In genomic region chr16:67000384-67001158, GRCh38 we compare ENCODE assay signal across 8 cellular contexts. TPM values are rescaled to one million over a fixed set of nuclear protein-coding genes. Genes with fewer than 3 reads are reported as not detected.
DNase-seq lines count a peak whose midpoint lies in the region; ATAC-seq and TF ChIP-seq lines count a peak whose summit lies in the region.

No MANE protein-coding gene starts in this region.

- no peak for TF ChIP-seq CTCF in BE2C (IDR thresholded peaks at IDR 0.05; ENCODE audit: low read depth, low read length)
- peak in 1 of 7 experiments; percentile 12 for TF ChIP-seq CTCF in body of pancreas (IDR thresholded peaks at IDR 0.05)
- no peak for TF ChIP-seq CTCF in endothelial cell (IDR thresholded peaks at IDR 0.05; ENCODE audit: unreplicated experiment)

- H3K9ac ChIP-seq in iPS-20b (ENCODE audit: low read depth, low read length) (no peak overlapping the region), skeletal muscle tissue (ENCODE audit: low read depth in 1 of 3, low read length in 3 of 3) (peak overlapping the region; percentile 50 to 72 (median 61))

- no peak overlapping the region for H3K4me3 Mint-ChIP-seq in endothelial cell (ENCODE audit: unreplicated experiment)

- intact Hi-C loops in body of pancreas (cut with DNase I), result no loop called here

- no peaks in the 10 kb centered on the region for H3K27me3 ChIP-seq in BE2C
- H3K27me3 ChIP-seq in body of pancreas, result no peaks in the 10 kb centered on the region
- H3K27me3 ChIP-seq in iPS-20b (ENCODE audit: insufficient read depth, low read length), result peaks cover 71% of the 10 kb centered on the region
- H3K27me3 ChIP-seq in skeletal muscle tissue (ENCODE audit: control insufficient read depth in 3 of 3, insufficient read depth in 3 of 3, low read length in 3 of 3), result peaks cover 7 to 17% (median 16%) of the 10 kb centered on the region in 3 donors

- H3K9me3 ChIP-seq in BE2C (no peaks in the 10 kb centered on the region), body of pancreas (no peaks in the 10 kb centered on the region), iPS-20b (ENCODE audit: insufficient read depth, low read depth, low read length) (no peaks in the 10 kb centered on the region), skeletal muscle tissue (ENCODE audit: control insufficient read depth in 3 of 3, low read length in 3 of 3) (no peaks in the 10 kb centered on the region)

- peaks cover 9% of the 10 kb centered on the region for H3K36me3 Mint-ChIP-seq in endothelial cell (ENCODE audit: low read depth, unreplicated experiment)

- H3K36me3 ChIP-seq in BE2C (no peaks in the 10 kb centered on the region), body of pancreas (replicated peaks in 1 of 2; ENCODE audit: insufficient read depth in 1 of 2, low read depth in 2 of 2) (no peaks in the 10 kb centered on the region), iPS-20b (ENCODE audit: insufficient read depth, low read depth, low read length) (no peaks in the 10 kb centered on the region), skeletal muscle tissue (ENCODE audit: control insufficient read depth in 3 of 3, insufficient read depth in 3 of 3, low read length in 3 of 3) (peaks cover 0 to 5% (median 3%) of the 10 kb centered on the region in 3 donors)

- H3K27ac ChIP-seq in body of pancreas, result peak overlapping the region; percentile 21 to 91 (median 80)
- H3K27ac ChIP-seq in iPS-20b (ENCODE audit: low read length), result no peak overlapping the region
- H3K27ac ChIP-seq in skeletal muscle tissue (ENCODE audit: low read depth, low read length), result no peak overlapping the region

- DNase-seq in BE2C (peak; percentile 70), T-helper 2 cell (peak; percentile 23 to 79 (median 43)), body of pancreas (peak; percentile 75 to 91 (median 84)), endothelial cell (ENCODE audit: low spot score) (no peak)

- no peaks in the 10 kb centered on the region for H3K4me1 ChIP-seq in BE2C
- peaks cover 52% of the 10 kb centered on the region for H3K4me1 ChIP-seq in body of pancreas
- no peaks in the 10 kb centered on the region for H3K4me1 ChIP-seq in iPS-20b (ENCODE audit: insufficient read depth, low read length)
- peaks cover 10 to 31% (median 27%) of the 10 kb centered on the region in 3 donors for H3K4me1 ChIP-seq in skeletal muscle tissue (ENCODE audit: control insufficient read depth in 3 of 3, insufficient read depth in 3 of 3, low read length in 3 of 3)

- TF ChIP-seq POLR2A in body of pancreas (IDR thresholded peaks at IDR 0.05), result peak; percentile 45 to 66 (median 47)

- H3K4me3 ChIP-seq in BE2C (ENCODE audit: low read depth, low read length) (peak overlapping the region; percentile 52), body of pancreas (peak overlapping the region in 1 of 2 donors; percentile 21), iPS-20b (ENCODE audit: low read length) (peak overlapping the region; percentile 74), skeletal muscle tissue (ENCODE audit: low read length in 3 of 3) (peak overlapping the region; percentile 68 to 76 (median 69))

- no peak overlapping the region for H3K27ac Mint-ChIP-seq in endothelial cell (ENCODE audit: unreplicated experiment)

- peaks cover 7% of the 10 kb centered on the region for H3K4me1 Mint-ChIP-seq in endothelial cell (ENCODE audit: unreplicated experiment)

- WGBS in body of pancreas, 2 donors, result 2 to 15% methylated on average over 8 to 71 of the region's 75 CpGs

- H3K9me3 Mint-ChIP-seq in endothelial cell (ENCODE audit: unreplicated experiment), result no peaks in the 10 kb centered on the region

- peaks cover 28% of the 10 kb centered on the region for H3K27me3 Mint-ChIP-seq in endothelial cell (ENCODE audit: unreplicated experiment)

- ATAC-seq in HG03432 (IDR thresholded peaks at IDR 0.05; ENCODE audit: unreplicated experiment) (peak; percentile 63), body of pancreas (peak; percentile 47), HG03108 (IDR thresholded peaks at IDR 0.05; ENCODE audit: unreplicated experiment) (no peak)

RNA-seq across cellular contexts. Expression of gene CES4A, which starts 12.2 kb away (rescaled TPM):
- polyA plus RNA-seq in BE2C (2012; ENCODE audit: insufficient read depth, insufficient read length, low read depth), result not detected
- total RNA-seq in body of pancreas (10 to 100 TPM; 10.9 to 16.5 TPM), skeletal muscle tissue (1.0 TPM), endothelial cell (ENCODE audit: unreplicated experiment) (1.1 TPM)

RNA-seq across cellular contexts. Expression of gene CBFB, which starts 28.4 kb away (rescaled TPM):
- 51.0 TPM for polyA plus RNA-seq in BE2C (2012; ENCODE audit: insufficient read depth, insufficient read length, low read depth)
- total RNA-seq in body of pancreas, result 10 to 100 TPM; 28.0 to 41.9 TPM
- 33.9 TPM for total RNA-seq in skeletal muscle tissue
- total RNA-seq in endothelial cell (ENCODE audit: unreplicated experiment), result 65.8 TPM

RNA-seq across cellular contexts. Expression of gene CES3, which starts 39.5 kb away (rescaled TPM):
- polyA plus RNA-seq in BE2C (2012; ENCODE audit: insufficient read depth, insufficient read length, low read depth), result 9.2 TPM
- total RNA-seq in body of pancreas (1 to 10 TPM; 5.2 to 5.6 TPM), skeletal muscle tissue (0.52 TPM), endothelial cell (ENCODE audit: unreplicated experiment) (2.5 TPM)

Comparison
In these comparisons a context has a peak if more than half of its experiments do, and no peak if none do; other contexts are left out.
1. H3K27ac ChIP-seq: peak in body of pancreas (4 of 4); none in iPS-20b (single experiment) and skeletal muscle tissue (single experiment).